ENCODE assay signal across 11 cellular contexts in genomic region chr17:59756236-59756818, GRCh38. TPM values are rescaled to one million over a fixed set of nuclear protein-coding genes. Genes with fewer than 3 reads are reported as not detected.
A peak's percentile ranks its signal among the peaks of the same experiment; 100 is the strongest.
DNase-seq lines count a peak whose midpoint lies in the region; ATAC-seq and TF ChIP-seq lines count a peak whose summit lies in the region.
"Had no signal": no experiment of that assay in that cellular context is flagged by ENCODE, and none has a peak within 500 bp of the region (broad histone marks: within the 10 kb centered on the region; RNA-seq: fewer than 3 reads in every experiment).

No MANE protein-coding gene starts in this region.

- peak overlapping the region; percentile 61 for H3K4me3 Mint-ChIP-seq in T-helper 2 cell treated with Interferon-gamma antibody and Interleukin-4, amounts not matched to agents 5 μg/mL and 100 μg/mL, for 36 hours
- H3K4me3 Mint-ChIP-seq in activated CD4-positive, alpha-beta memory T cell treated with anti-CD3 and anti-CD28 coated beads, Interleukin-2, amount 10 ng/mL, durations not matched to agents 7 days and 5 days: no peak overlapping the region
- no peak overlapping the region for H3K4me3 Mint-ChIP-seq in CD8-positive, alpha-beta T cell

- H3K4me3 ChIP-seq in fibroblast of the aortic adventitia (ENCODE audit: low read depth, low read length) (no peak overlapping the region), subcutaneous abdominal adipose tissue (ENCODE audit: low read depth in 1 of 5, low read length in 5 of 5) (no peak overlapping the region), psoas muscle (no peak overlapping the region)
- H3K4me3 ChIP-seq in CD8-positive, alpha-beta T cell (ENCODE audit: low read depth, low read length): no peak overlapping the region

- H3K9me3 ChIP-seq in subcutaneous abdominal adipose tissue (ENCODE audit: control insufficient read depth in 5 of 5, low read length in 5 of 5) (no peaks in the 10 kb centered on the region), psoas muscle (no peaks in the 10 kb centered on the region)
- no peaks in the 10 kb centered on the region for H3K9me3 ChIP-seq in CD8-positive, alpha-beta T cell (ENCODE audit: low read length)

- H3K4me1 Mint-ChIP-seq in T-helper 2 cell treated with Interferon-gamma antibody and Interleukin-4, amounts not matched to agents 5 μg/mL and 100 μg/mL, for 36 hours (ENCODE audit: low read depth): peaks cover 54% of the 10 kb centered on the region
- H3K4me1 Mint-ChIP-seq in activated CD4-positive, alpha-beta memory T cell treated with anti-CD3 and anti-CD28 coated beads, Interleukin-2, amount 10 ng/mL, durations not matched to agents 7 days and 5 days: peaks cover 66% of the 10 kb centered on the region
- H3K4me1 Mint-ChIP-seq in CD8-positive, alpha-beta T cell (ENCODE audit: low read depth): peaks cover 16% of the 10 kb centered on the region

- intact Hi-C loops in psoas muscle (cut with DNase I): loop anchor here in 1 of 2 donors (5.0 kb wide), 1 partner anchor 91 kb away; no protein-coding TSS in a partner anchor
- intact Hi-C loops in CD8-positive, alpha-beta T cell (cut with DNase I, micrococcal nuclease): loop anchor here in 1 of 2 experiments (10.0 kb wide), 1 partner anchor 278 kb away; no protein-coding TSS in a partner anchor

- no peak for TF ChIP-seq CTCF in fibroblast of the aortic adventitia (IDR thresholded peaks at IDR 0.05; ENCODE audit: insufficient read depth, low read length)
- no peak for TF ChIP-seq CTCF in psoas muscle (IDR thresholded peaks at IDR 0.05)
- TF ChIP-seq CTCF in CD8-positive, alpha-beta T cell (IDR thresholded peaks at IDR 0.05): no peak

- H3K4me1 ChIP-seq in subcutaneous abdominal adipose tissue (ENCODE audit: control insufficient read depth in 5 of 5, insufficient read depth in 5 of 5, low read length in 5 of 5): peaks cover 2 to 16% (median 14%) of the 10 kb centered on the region in 5 donors
- peaks cover 14% of the 10 kb centered on the region for H3K4me1 ChIP-seq in psoas muscle
- H3K4me1 ChIP-seq in CD8-positive, alpha-beta T cell (ENCODE audit: insufficient read depth, low read length): peaks cover 10% of the 10 kb centered on the region
- H3K4me1 ChIP-seq: parathyroid adenoma had no signal

- H3K36me3 Mint-ChIP-seq in T-helper 2 cell treated with Interferon-gamma antibody and Interleukin-4, amounts not matched to agents 5 μg/mL and 100 μg/mL, for 36 hours (ENCODE audit: low read depth): peaks cover 51% of the 10 kb centered on the region
- peaks cover 44% of the 10 kb centered on the region for H3K36me3 Mint-ChIP-seq in activated CD4-positive, alpha-beta memory T cell treated with anti-CD3 and anti-CD28 coated beads, Interleukin-2, amount 10 ng/mL, durations not matched to agents 7 days and 5 days (ENCODE audit: low read depth)
- peaks cover 31% of the 10 kb centered on the region for H3K36me3 Mint-ChIP-seq in CD8-positive, alpha-beta T cell

- H3K36me3 ChIP-seq in subcutaneous abdominal adipose tissue (ENCODE audit: control insufficient read depth in 5 of 5, insufficient read depth in 5 of 5, low read length in 5 of 5): peaks cover 0 to 2% (median 0%) of the 10 kb centered on the region in 5 donors
- H3K36me3 ChIP-seq in psoas muscle (ENCODE audit: insufficient read depth in 1 of 2, low read depth in 1 of 2): peaks cover 0 to 19% of the 10 kb centered on the region in 2 donors
- H3K36me3 ChIP-seq in CD8-positive, alpha-beta T cell (ENCODE audit: insufficient read depth, low read length): peaks cover 3% of the 10 kb centered on the region

- no peak for DNase-seq in T-helper 2 cell treated with Interferon-gamma antibody and Interleukin-4, amounts not matched to agents 5 μg/mL and 100 μg/mL, for 36 hours (ENCODE audit: low spot score)
- DNase-seq in T-helper 2 cell: no peak
- DNase-seq in activated CD4-positive, alpha-beta memory T cell treated with anti-CD3 and anti-CD28 coated beads, Interleukin-2, amount 10 ng/mL, durations not matched to agents 7 days and 5 days: no peak
- DNase-seq in fibroblast of the aortic adventitia (ENCODE audit: low read depth): peak; percentile 90
- DNase-seq in GOT3 (lab: John Stamatoyannopoulos, UW): no peak
- DNase-seq in psoas muscle: no peak
- DNase-seq in CD8-positive, alpha-beta T cell: no peak
- DNase-seq: activated T-cell treated with anti-CD3 and anti-CD28 coated beads, Interleukin-2, amount 50 U/mL, for 1 hour; NCI-H2081 treated with DMSO at 0.1 percent for 48 hours had no signal

- 75 to 81% (median 76%) methylated on average over 3 of the region's 3 CpGs for WGBS in psoas muscle, 3 donors

- H3K9me3 Mint-ChIP-seq in T-helper 2 cell treated with Interferon-gamma antibody and Interleukin-4, amounts not matched to agents 5 μg/mL and 100 μg/mL, for 36 hours: peaks cover 7% of the 10 kb centered on the region
- H3K9me3 Mint-ChIP-seq in activated CD4-positive, alpha-beta memory T cell treated with anti-CD3 and anti-CD28 coated beads, Interleukin-2, amount 10 ng/mL, durations not matched to agents 7 days and 5 days: peaks cover 9% of the 10 kb centered on the region
- H3K9me3 Mint-ChIP-seq in CD8-positive, alpha-beta T cell: no peaks in the 10 kb centered on the region

- POLR2A ChIA-PET in activated CD4-positive, alpha-beta memory T cell treated with anti-CD3 and anti-CD28 coated beads, Interleukin-2, amount 10 ng/mL, durations not matched to agents 7 days and 5 days (lab: Charles Lee): interaction anchor here (5.6 to 5.7 kb wide), 2 partner anchors 29 to 74 kb away, joined by 277 to 279 read pairs; no protein-coding TSS in a partner anchor
- POLR2A ChIA-PET in CD8-positive, alpha-beta T cell (lab: Charles Lee): no interaction called here

- CTCF ChIA-PET in activated CD4-positive, alpha-beta memory T cell treated with anti-CD3 and anti-CD28 coated beads, Interleukin-2, amount 10 ng/mL, durations not matched to agents 7 days and 5 days (lab: Charles Lee): no interaction called here
- CTCF ChIA-PET in CD8-positive, alpha-beta T cell (lab: Charles Lee): no interaction called here

- peak overlapping the region in 4 of 5 donors; percentile 21 to 72 (median 54) for H3K9ac ChIP-seq in subcutaneous abdominal adipose tissue (ENCODE audit: low read length in 5 of 5)
- H3K9ac ChIP-seq: parathyroid adenoma had no signal

- no peaks in the 10 kb centered on the region for H3K27me3 ChIP-seq in subcutaneous abdominal adipose tissue (ENCODE audit: control insufficient read depth in 5 of 5, insufficient read depth in 4 of 5, low read length in 5 of 5)
- H3K27me3 ChIP-seq in psoas muscle (ENCODE audit: insufficient read depth in 3 of 3, low read length in 2 of 3): no peaks in the 10 kb centered on the region
- no peaks in the 10 kb centered on the region for H3K27me3 ChIP-seq in CD8-positive, alpha-beta T cell (ENCODE audit: insufficient read depth, low read length)

- ATAC-seq in psoas muscle: no peak
- ATAC-seq in CD8-positive, alpha-beta T cell: no peak

- H3K27me3 Mint-ChIP-seq in T-helper 2 cell treated with Interferon-gamma antibody and Interleukin-4, amounts not matched to agents 5 μg/mL and 100 μg/mL, for 36 hours (ENCODE audit: low read depth): no peaks in the 10 kb centered on the region
- no peaks in the 10 kb centered on the region for H3K27me3 Mint-ChIP-seq in activated CD4-positive, alpha-beta memory T cell treated with anti-CD3 and anti-CD28 coated beads, Interleukin-2, amount 10 ng/mL, durations not matched to agents 7 days and 5 days
- H3K27me3 Mint-ChIP-seq in CD8-positive, alpha-beta T cell (ENCODE audit: low read depth): no peaks in the 10 kb centered on the region

- H3K27ac ChIP-seq in subcutaneous abdominal adipose tissue (ENCODE audit: low read depth, low read length): peak overlapping the region; percentile 98
- no peak overlapping the region for H3K27ac ChIP-seq in psoas muscle
- H3K27ac ChIP-seq in CD8-positive, alpha-beta T cell (ENCODE audit: low read depth, low read length): no peak overlapping the region
- H3K27ac ChIP-seq: parathyroid adenoma had no signal

- peak overlapping the region; percentile 83 for H3K27ac Mint-ChIP-seq in T-helper 2 cell treated with Interferon-gamma antibody and Interleukin-4, amounts not matched to agents 5 μg/mL and 100 μg/mL, for 36 hours
- H3K27ac Mint-ChIP-seq in activated CD4-positive, alpha-beta memory T cell treated with anti-CD3 and anti-CD28 coated beads, Interleukin-2, amount 10 ng/mL, durations not matched to agents 7 days and 5 days: peak overlapping the region; percentile 81
- no peak overlapping the region for H3K27ac Mint-ChIP-seq in CD8-positive, alpha-beta T cell

RNA-seq across cellular contexts. Expression of gene VMP1, which starts 48.9 kb away (rescaled TPM):
- total RNA-seq in activated CD4-positive, alpha-beta memory T cell treated with anti-CD3 and anti-CD28 coated beads, Interleukin-2, amount 10 ng/mL, durations not matched to agents 7 days and 5 days: 100 to 1,000 TPM; 398 to 408 TPM
- 134 and 234 TPM in 2 replicates for total RNA-seq in fibroblast of the aortic adventitia (ENCODE audit: low replicate concordance)
- total RNA-seq in psoas muscle: 10 to 100 TPM; 37.9 to 66.5 (median 54.1) TPM
- 100 to 1,000 TPM in 1 of 3 donors, 10 to 100 TPM in 2; 31.3 to 115 (median 70.5) TPM for polyA plus RNA-seq in psoas muscle
- total RNA-seq in CD8-positive, alpha-beta T cell: 10 to 100 TPM; 56.8 to 66.2 TPM

RNA-seq across cellular contexts. Expression of gene PTRH2, which starts 49.1 kb away (rescaled TPM):
- total RNA-seq in activated CD4-positive, alpha-beta memory T cell treated with anti-CD3 and anti-CD28 coated beads, Interleukin-2, amount 10 ng/mL, durations not matched to agents 7 days and 5 days: 10 to 100 TPM; 22.8 to 23.3 TPM
- total RNA-seq in fibroblast of the aortic adventitia (ENCODE audit: low replicate concordance) (21.6 and 21.7 TPM in 2 replicates), psoas muscle (10 to 100 TPM; 11.4 to 28.8 (median 16.1) TPM)
- 10 to 100 TPM; 31.2 to 43.1 (median 34.7) TPM for polyA plus RNA-seq in psoas muscle
- total RNA-seq in CD8-positive, alpha-beta T cell: 1 to 10 TPM; 6.1 to 7.6 TPM
